8 cellular contexts compared by ENCODE assay signal in genomic region chr3:157438371-157438735, GRCh38. TPM values are rescaled to one million over a fixed set of nuclear protein-coding genes. Genes with fewer than 3 reads are reported as not detected.
DNase-seq lines count a peak whose midpoint lies in the region; ATAC-seq and TF ChIP-seq lines count a peak whose summit lies in the region.

No MANE protein-coding gene starts in this region.

- H3K27me3 Mint-ChIP-seq in activated CD4-positive, alpha-beta T cell treated with anti-CD3 and anti-CD28 coated beads, Interleukin-2, amount 10 ng/mL, durations not matched to agents 7 days and 5 days: peaks cover 50% of the 10 kb centered on the region
- H3K27me3 Mint-ChIP-seq in activated CD4-positive, alpha-beta T cell treated with anti-CD3 and anti-CD28 coated beads, Interleukin-2, amount 10 ng/mL, durations not matched to agents 24 days and 14 days: peaks cover 46% of the 10 kb centered on the region
- H3K27me3 Mint-ChIP-seq in activated CD4-positive, alpha-beta memory T cell treated with anti-CD3 and anti-CD28 coated beads for 36 hours: peaks cover 25% of the 10 kb centered on the region

- no peaks in the 10 kb centered on the region for H3K36me3 ChIP-seq in iPS-15b (ENCODE audit: control insufficient read depth, insufficient read depth, low read length)
- no peaks in the 10 kb centered on the region for H3K36me3 ChIP-seq in testis (ENCODE audit: low read depth, missing control alignments)

- no peaks in the 10 kb centered on the region for H3K36me3 Mint-ChIP-seq in activated CD4-positive, alpha-beta T cell treated with anti-CD3 and anti-CD28 coated beads, Interleukin-2, amount 10 ng/mL, durations not matched to agents 7 days and 5 days (ENCODE audit: low read depth)
- peaks cover 1% of the 10 kb centered on the region for H3K36me3 Mint-ChIP-seq in activated CD4-positive, alpha-beta T cell treated with anti-CD3 and anti-CD28 coated beads, Interleukin-2, amount 10 ng/mL, durations not matched to agents 24 days and 14 days (ENCODE audit: low read depth)
- no peaks in the 10 kb centered on the region for H3K36me3 Mint-ChIP-seq in activated CD4-positive, alpha-beta memory T cell treated with anti-CD3 and anti-CD28 coated beads for 36 hours

- peak overlapping the region; percentile 82 for H3K4me3 ChIP-seq in WI38 (ENCODE audit: low read depth, low read length)
- H3K4me3 ChIP-seq in iPS-15b (ENCODE audit: low read depth, low read length): peak overlapping the region; percentile 65
- H3K4me3 ChIP-seq in testis: peak overlapping the region; percentile 47 to 55

- H3K4me1 ChIP-seq in iPS-15b (ENCODE audit: control insufficient read depth, insufficient read depth, low read length): peaks cover 6% of the 10 kb centered on the region
- H3K4me1 ChIP-seq in testis: peaks cover 13% of the 10 kb centered on the region

- no peaks in the 10 kb centered on the region for H3K9me3 ChIP-seq in iPS-15b (ENCODE audit: control insufficient read depth, insufficient read depth, low read length)
- H3K9me3 ChIP-seq in testis: no peaks in the 10 kb centered on the region

- TF ChIP-seq POLR2A in testis (IDR thresholded peaks at IDR 0.05): no peak

- H3K9ac ChIP-seq in iPS-15b (ENCODE audit: low read depth, low read length): peak overlapping the region; percentile 8

- H3K27ac ChIP-seq in testis: no peak overlapping the region

- CTCF ChIA-PET in activated CD4-positive, alpha-beta T cell treated with anti-CD3 and anti-CD28 coated beads, Interleukin-2, amount 10 ng/mL, durations not matched to agents 7 days and 5 days (lab: Charles Lee): interaction anchor here (0.9 kb wide), 1 partner anchor 25 kb away, joined by 3 read pairs; no protein-coding TSS in a partner anchor
- CTCF ChIA-PET in activated CD4-positive, alpha-beta memory T cell treated with anti-CD3 and anti-CD28 coated beads for 36 hours (lab: Charles Lee): interaction anchor here (0.7 kb wide), 1 partner anchor 94 kb away, joined by 4 read pairs; no protein-coding TSS in a partner anchor

- ATAC-seq in HG03045 (IDR thresholded peaks at IDR 0.05; ENCODE audit: unreplicated experiment): no peak

- POLR2A ChIA-PET in activated CD4-positive, alpha-beta T cell treated with anti-CD3 and anti-CD28 coated beads, Interleukin-2, amount 10 ng/mL, durations not matched to agents 7 days and 5 days (lab: Charles Lee): no interaction called here
- POLR2A ChIA-PET in activated CD4-positive, alpha-beta memory T cell treated with anti-CD3 and anti-CD28 coated beads for 36 hours (lab: Charles Lee): no interaction called here

- H3K4me1 Mint-ChIP-seq in activated CD4-positive, alpha-beta T cell treated with anti-CD3 and anti-CD28 coated beads, Interleukin-2, amount 10 ng/mL, durations not matched to agents 7 days and 5 days: peaks cover 11% of the 10 kb centered on the region
- peaks cover 9% of the 10 kb centered on the region for H3K4me1 Mint-ChIP-seq in activated CD4-positive, alpha-beta T cell treated with anti-CD3 and anti-CD28 coated beads, Interleukin-2, amount 10 ng/mL, durations not matched to agents 24 days and 14 days
- H3K4me1 Mint-ChIP-seq in activated CD4-positive, alpha-beta memory T cell treated with anti-CD3 and anti-CD28 coated beads for 36 hours (ENCODE audit: low read depth): peaks cover 10% of the 10 kb centered on the region

- H3K4me3 Mint-ChIP-seq in activated CD4-positive, alpha-beta T cell treated with anti-CD3 and anti-CD28 coated beads, Interleukin-2, amount 10 ng/mL, durations not matched to agents 7 days and 5 days: peak overlapping the region; percentile 44
- H3K4me3 Mint-ChIP-seq in activated CD4-positive, alpha-beta T cell treated with anti-CD3 and anti-CD28 coated beads, Interleukin-2, amount 10 ng/mL, durations not matched to agents 24 days and 14 days: no peak overlapping the region
- H3K4me3 Mint-ChIP-seq in activated CD4-positive, alpha-beta memory T cell treated with anti-CD3 and anti-CD28 coated beads for 36 hours: no peak overlapping the region

- 7 to 9% methylated on average over 12 of the region's 12 CpGs for WGBS in testis, 2 donors

- H3K9me3 Mint-ChIP-seq in activated CD4-positive, alpha-beta T cell treated with anti-CD3 and anti-CD28 coated beads, Interleukin-2, amount 10 ng/mL, durations not matched to agents 7 days and 5 days: no peaks in the 10 kb centered on the region
- H3K9me3 Mint-ChIP-seq in activated CD4-positive, alpha-beta T cell treated with anti-CD3 and anti-CD28 coated beads, Interleukin-2, amount 10 ng/mL, durations not matched to agents 24 days and 14 days: no peaks in the 10 kb centered on the region
- no peaks in the 10 kb centered on the region for H3K9me3 Mint-ChIP-seq in activated CD4-positive, alpha-beta memory T cell treated with anti-CD3 and anti-CD28 coated beads for 36 hours

- intact Hi-C loops in activated CD4-positive, alpha-beta T cell treated with anti-CD3 and anti-CD28 coated beads, Interleukin-2, amount 10 ng/mL, durations not matched to agents 24 days and 14 days (cut with micrococcal nuclease): loop anchor here (5.0 kb wide), 1 partner anchor 659 kb away; no protein-coding TSS in a partner anchor
- intact Hi-C loops in testis (cut with DNase I; ENCODE audit: low total_unique reads): no loop called here
- intact Hi-C loops in activated CD4-positive, alpha-beta memory T cell treated with anti-CD3 and anti-CD28 coated beads for 36 hours (cut with micrococcal nuclease): no loop called here

- no peak for DNase-seq in activated CD4-positive, alpha-beta T cell treated with anti-CD3 and anti-CD28 coated beads, Interleukin-2, amount 10 ng/mL, durations not matched to agents 7 days and 5 days
- no peak for DNase-seq in activated CD4-positive, alpha-beta T cell treated with anti-CD3 and anti-CD28 coated beads, Interleukin-2, amount 10 ng/mL, durations not matched to agents 24 days and 14 days
- DNase-seq in testis: no peak
- no peak for DNase-seq in GOT3 (lab: John Stamatoyannopoulos, UW)
- DNase-seq in activated CD4-positive, alpha-beta memory T cell treated with anti-CD3 and anti-CD28 coated beads for 36 hours: no peak

- H3K27ac Mint-ChIP-seq in activated CD4-positive, alpha-beta T cell treated with anti-CD3 and anti-CD28 coated beads, Interleukin-2, amount 10 ng/mL, durations not matched to agents 7 days and 5 days: no peak overlapping the region
- H3K27ac Mint-ChIP-seq in activated CD4-positive, alpha-beta T cell treated with anti-CD3 and anti-CD28 coated beads, Interleukin-2, amount 10 ng/mL, durations not matched to agents 24 days and 14 days: no peak overlapping the region
- no peak overlapping the region for H3K27ac Mint-ChIP-seq in activated CD4-positive, alpha-beta memory T cell treated with anti-CD3 and anti-CD28 coated beads for 36 hours

- TF ChIP-seq CTCF in WI38 (IDR thresholded peaks at IDR 0.05; ENCODE audit: low read depth, low read length): no peak
- no peak for TF ChIP-seq CTCF in testis (IDR thresholded peaks at IDR 0.05)

- H3K27me3 ChIP-seq in iPS-15b (ENCODE audit: control insufficient read depth, insufficient read depth, low read length): peaks cover 29% of the 10 kb centered on the region
- no peaks in the 10 kb centered on the region for H3K27me3 ChIP-seq in testis

RNA-seq across cellular contexts. Expression of gene PTX3, which starts 1.7 kb away (rescaled TPM):
- under 1 TPM in 1 of 2 experiments, not detected in 1; 0.40 TPM for total RNA-seq in activated CD4-positive, alpha-beta T cell treated with anti-CD3 and anti-CD28 coated beads, Interleukin-2, amount 10 ng/mL, durations not matched to agents 7 days and 5 days
- total RNA-seq in activated CD4-positive, alpha-beta T cell treated with anti-CD3 and anti-CD28 coated beads, Interleukin-2, amount 10 ng/mL, durations not matched to agents 24 days and 14 days: not detected in 2 replicates
- under 1 TPM; 0.19 to 0.24 TPM for total RNA-seq in testis
- polyA plus RNA-seq in testis (ENCODE audit: insufficient read depth, low read depth, low replicate concordance): 0.95 TPM
- total RNA-seq in activated CD4-positive, alpha-beta memory T cell treated with anti-CD3 and anti-CD28 coated beads for 36 hours: under 1 TPM in 1 of 2 experiments, not detected in 1; 0.10 TPM
